10 cellular contexts compared by ENCODE assay signal in genomic region chr11:2379471-2380174, GRCh38. TPM values are rescaled to one million over a fixed set of nuclear protein-coding genes. Genes with fewer than 3 reads are reported as not detected.
A peak's percentile ranks its signal among the peaks of the same experiment; 100 is the strongest.
DNase-seq lines count a peak whose midpoint lies in the region; ATAC-seq and TF ChIP-seq lines count a peak whose summit lies in the region.
"Had no signal": no experiment of that assay in that cellular context is flagged by ENCODE, and none has a peak within 500 bp of the region (broad histone marks: within the 10 kb centered on the region; RNA-seq: fewer than 3 reads in every experiment).

No MANE protein-coding gene starts in this region.

- no peaks in the 10 kb centered on the region for H3K36me3 ChIP-seq in ACC112 (ENCODE audit: insufficient read depth, low read length)
- H3K36me3 ChIP-seq in endodermal cell (ENCODE audit: control insufficient read depth, insufficient read depth, low read length) = no peaks in the 10 kb centered on the region
- H3K36me3 ChIP-seq in PC-3 (ENCODE audit: low read depth, low read length) = no peaks in the 10 kb centered on the region

- H3K27me3 Mint-ChIP-seq in endodermal cell (ENCODE audit: insufficient read depth) (peaks cover 2% of the 10 kb centered on the region), natural killer cell (ENCODE audit: low read depth in 2 of 2) (peaks cover 0 to 3% of the 10 kb centered on the region in 2 donors)

- H3K9me3 Mint-ChIP-seq in endodermal cell (no peaks in the 10 kb centered on the region), natural killer cell (no peaks in the 10 kb centered on the region)

- 95 to 100% methylated on average over 2 to 11 of the region's 11 CpGs for WGBS in endodermal cell (ENCODE audit: insufficient coverage in 1 of 2, insufficient read length in 1 of 2), 2 experiments

- no peak for TF ChIP-seq POLR2A in NB4 (IDR thresholded peaks at IDR 0.05; ENCODE audit: extremely low read depth, insufficient read length)

- H3K4me3 ChIP-seq in ACC112 (ENCODE audit: low read depth, low read length) (peak overlapping the region; percentile 60), NB4 (ENCODE audit: low read depth, low read length) (peak overlapping the region; percentile 9), endodermal cell (ENCODE audit: low read length) (no peak overlapping the region), PC-3 (ENCODE audit: low read length) (no peak overlapping the region)

- POLR2A ChIA-PET in PC-3 (lab: Charles Lee; ENCODE audit: unreplicated experiment) = no interaction called here

- H3F3A ChIP-seq in PC-3 (ENCODE audit: low read length, unreplicated experiment) = no peaks in the 10 kb centered on the region

- peaks cover 68% of the 10 kb centered on the region for H3K79me2 ChIP-seq in ACC112 (ENCODE audit: control insufficient read depth, insufficient read depth, low read length, unreplicated experiment)
- peaks cover 70% of the 10 kb centered on the region for H3K79me2 ChIP-seq in PC-3 (ENCODE audit: low read length)

- H3K36me3 Mint-ChIP-seq in endodermal cell (ENCODE audit: low read depth) (peaks cover 6% of the 10 kb centered on the region), natural killer cell (no peaks in the 10 kb centered on the region)

- no peak for ATAC-seq in natural killer cell
- no peak for ATAC-seq in PC-3
- ATAC-seq in HG02840 (IDR thresholded peaks at IDR 0.05; ENCODE audit: low FRiP score, unreplicated experiment) = no peak

- intact Hi-C loops in natural killer cell (cut with micrococcal nuclease) (no loop called here), PC-3 (cut with micrococcal nuclease) (no loop called here)

- H3K9ac ChIP-seq in endodermal cell (ENCODE audit: extremely low read depth, low read length, poor library complexity, severe bottlenecking) (no peak overlapping the region), PC-3 (ENCODE audit: low read length) (no peak overlapping the region)

- in situ Hi-C loops in GM13976 (cut with MboI; ENCODE audit: low sequenced_read_pairs, unreplicated experiment) = no loop called here

- CTCF ChIA-PET in PC-3 (lab: Charles Lee) = no interaction called here

- peak overlapping the region; percentile 58 for H3K27ac Mint-ChIP-seq in endodermal cell
- peak overlapping the region; percentile 84 to 88 for H3K27ac Mint-ChIP-seq in natural killer cell

- H3K4me1 ChIP-seq in ACC112 (ENCODE audit: control insufficient read depth, insufficient read depth, low read length, unreplicated experiment) (peaks cover 38% of the 10 kb centered on the region), endodermal cell (ENCODE audit: control insufficient read depth, insufficient read depth, low read length) (no peaks in the 10 kb centered on the region), PC-3 (ENCODE audit: insufficient read depth, low read length) (no peaks in the 10 kb centered on the region)

- H2AFZ ChIP-seq in ACC112 (ENCODE audit: low read length, unreplicated experiment) (no peak overlapping the region), PC-3 (ENCODE audit: low read length) (no peak overlapping the region)

- H4K20me1 ChIP-seq in PC-3 (ENCODE audit: low read length) = peaks cover 47% of the 10 kb centered on the region

- H3K4me2 ChIP-seq in PC-3 (ENCODE audit: low read length) = no peak overlapping the region

- TF ChIP-seq CTCF in NB4 (IDR thresholded peaks at IDR 0.05; ENCODE audit: low read depth, low read length) (no peak), endodermal cell (conservative IDR thresholded peaks at IDR 0.05) (no peak), natural killer cell (IDR thresholded peaks at IDR 0.05) (no peak), GM13976 (IDR thresholded peaks at IDR 0.05; ENCODE audit: borderline replicate concordance, control extremely low read depth, extremely low read depth, insufficient read depth, missing control alignments) (no peak), PC-3 (conservative IDR thresholded peaks at IDR 0.05; ENCODE audit: low read depth, low read length) (no peak)

- no peak for DNase-seq in NB4 (ENCODE audit: low read depth)
- no peak for DNase-seq in endodermal cell
- DNase-seq in natural killer cell = no peak
- no peak for DNase-seq in GM13976 (ENCODE audit: low spot score)
- no peak for DNase-seq in HCEC 1CT
- DNase-seq in PC-3 = no peak
- DNase-seq: NCI-H187, WERI-Rb-1 had no signal

- H3K27ac ChIP-seq in ACC112 (ENCODE audit: low read depth, low read length) (peak overlapping the region; percentile 15; the same call in 1 of the 2 replicates), endodermal cell (ENCODE audit: low read depth, low read length) (no peak overlapping the region), PC-3 (ENCODE audit: low read length) (no peak overlapping the region)
- H3K27ac ChIP-seq: WERI-Rb-1 had no signal

- H3K9me3 ChIP-seq in endodermal cell (ENCODE audit: control insufficient read depth, low read length) (no peaks in the 10 kb centered on the region), PC-3 (ENCODE audit: low read length) (no peaks in the 10 kb centered on the region)

- BruUV-seq in PC-3 (replicated peaks; lab: Mats Ljungman, UMichigan) = no TSS peak

- peaks cover 13% of the 10 kb centered on the region for H3K4me1 Mint-ChIP-seq in endodermal cell
- peaks cover 30 to 72% of the 10 kb centered on the region in 2 donors for H3K4me1 Mint-ChIP-seq in natural killer cell

- H3K9me2 ChIP-seq in PC-3 (replicated peaks; ENCODE audit: low read length) = no peaks in the 10 kb centered on the region

- H3K4me3 Mint-ChIP-seq in endodermal cell (no peak overlapping the region), natural killer cell (peak overlapping the region; percentile 80)

- H3K27me3 ChIP-seq in ACC112 (ENCODE audit: insufficient read depth, low read length) = no peaks in the 10 kb centered on the region
- H3K27me3 ChIP-seq in endodermal cell (ENCODE audit: control insufficient read depth, insufficient read depth, low read length, poor library complexity, severe bottlenecking) = no peaks in the 10 kb centered on the region
- H3K27me3 ChIP-seq in PC-3 (ENCODE audit: low read length) = no peaks in the 10 kb centered on the region

RNA-seq across cellular contexts. Expression of gene CD81, which starts 2.5 kb away (rescaled TPM):
- total RNA-seq in endodermal cell = 100 to 1,000 TPM; 275 to 331 TPM
- 204 TPM for polyA plus RNA-seq in endodermal cell (2013, experiment 1 of 2)
- 188 TPM for polyA plus RNA-seq in endodermal cell (2013, experiment 2 of 2)
- total RNA-seq in natural killer cell = 100 to 1,000 TPM; 263 to 292 (median 263) TPM
- 134 and 140 TPM in 2 replicates for total RNA-seq in PC-3 (2014; rRNA removed)

RNA-seq across cellular contexts. Expression of gene TSSC4, which starts 20.9 kb away (rescaled TPM):
- 10 to 100 TPM; 47.2 to 51.1 TPM for total RNA-seq in endodermal cell
- 27.2 TPM for polyA plus RNA-seq in endodermal cell (2013, experiment 1 of 2)
- polyA plus RNA-seq in endodermal cell (2013, experiment 2 of 2) = 25.0 TPM
- 10 to 100 TPM; 52.8 to 67.9 (median 59.3) TPM for total RNA-seq in natural killer cell
- total RNA-seq in PC-3 (2014; rRNA removed) = 88.3 and 98.5 TPM in 2 replicates

Comparison
In these comparisons a context has a peak if more than half of its experiments do, and no peak if none do; other contexts are left out.
1. H3K4me3 ChIP-seq: peak in ACC112 (single experiment) and NB4 (single experiment); none in endodermal cell (single experiment) and PC-3 (single experiment).